In the genomic region with DNA sequence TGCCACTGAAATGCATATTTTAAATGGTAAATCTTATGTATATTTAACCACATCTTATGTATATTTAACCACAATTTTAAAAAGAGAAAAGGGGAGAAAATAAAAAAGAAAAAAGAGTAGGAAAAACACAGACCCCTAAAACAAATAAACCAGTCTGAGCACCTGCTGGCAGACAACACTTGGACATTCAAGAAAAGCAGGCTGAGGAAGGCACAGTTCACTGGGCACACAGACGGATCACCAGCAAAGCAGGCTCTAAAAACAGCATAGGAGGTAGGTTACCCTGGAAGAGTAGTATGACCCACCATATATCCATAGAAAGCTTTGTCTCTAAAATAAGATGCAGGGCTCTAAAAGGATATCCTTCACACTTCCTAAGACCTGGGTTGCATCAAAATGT, we compare ENCODE assay signal across 17 cellular contexts.
"Had no signal": no experiment of that assay in that cellular context is flagged by ENCODE, and none has a peak within 500 bp of the region (broad histone marks: within the 10 kb centered on the region; RNA-seq: fewer than 3 reads in every experiment).

No MANE protein-coding gene starts in this region.

- H3K9ac ChIP-seq: SK-N-SH had no signal

- H3K9me2 ChIP-seq: SK-N-SH had no signal

- H3K9me3 ChIP-seq: SK-N-SH had no signal

- DNase-seq: Karpas-422, KG1, MM.1S, NCI-H1092 treated with DMSO at 0.1 percent for 48 hours, NCI-H1436 treated with DMSO at 0.1 percent for 48 hours, NCI-H1694, NCI-H187 treated with DMSO at 0.1 percent for 48 hours, NCI-H2029 treated with DMSO at 0.1 percent for 48 hours, NCI-H2227 treated with DMSO at 0.1 percent for 48 hours, NCI-H524, NCI-H69, NCI-H774, RPMI8226, SHP77, SK-N-SH, SW 1271, T-cell had no signal

- H3K4me2 ChIP-seq: SK-N-SH had no signal
